ENCODE assay signal across 13 cellular contexts in the genomic region with DNA sequence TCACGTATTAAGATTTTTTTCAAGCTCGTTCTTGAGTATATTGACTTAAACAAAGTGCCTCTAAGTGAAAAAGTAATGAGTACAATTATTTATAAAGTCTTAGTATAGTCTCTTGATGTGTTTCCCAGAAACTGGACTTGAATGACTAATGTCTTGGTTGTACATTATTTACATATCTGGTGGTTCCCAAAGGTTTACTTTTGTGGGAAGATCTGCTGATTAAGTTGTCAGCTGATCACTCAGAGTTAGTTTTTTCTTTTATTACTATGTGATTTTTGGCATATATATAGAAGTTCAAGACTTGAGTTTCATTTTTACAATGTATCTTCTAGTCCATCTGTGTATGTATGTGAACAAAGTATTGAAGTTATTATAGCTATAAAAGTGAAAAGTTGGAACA. TPM values are rescaled to one million over a fixed set of nuclear protein-coding genes. Genes with fewer than 3 reads are reported as not detected.
DNase-seq lines count a peak whose midpoint lies in the region; ATAC-seq and TF ChIP-seq lines count a peak whose summit lies in the region.
"Had no signal": no experiment of that assay in that cellular context is flagged by ENCODE, and none has a peak within 500 bp of the region (broad histone marks: within the 10 kb centered on the region; RNA-seq: fewer than 3 reads in every experiment).

No MANE protein-coding gene starts in this region.

- intact Hi-C loops in Right ventricle myocardium inferior (cut with DNase I): loop anchor here (5.0 kb wide), 1 partner anchor 41 kb away; no protein-coding TSS in a partner anchor

- in situ Hi-C loops in astrocyte of the spinal cord (cut with HindIII; ENCODE audit: low sequenced_read_pairs): no loop called here

- DNase-seq in AG08395 (ENCODE audit: low spot score) (peak; percentile 28), HS-5 (ENCODE audit: low read depth) (peak; percentile 41), astrocyte of the spinal cord (ENCODE audit: low read depth, low spot score) (peak; percentile 86), hepatic stellate cell (ENCODE audit: low spot score) (peak; percentile 18), NK-92 (lab: John Stamatoyannopoulos, UW; ENCODE audit: unreplicated experiment) (no peak), Right ventricle myocardium inferior (ENCODE audit: missing footprints) (no peak), GM19238 (ENCODE audit: insufficient read length, low spot score) (no peak)
- no peak for DNase-seq in stimulated activated naive CD4-positive, alpha-beta T cell (lab: John Stamatoyannopoulos, UW)
- DNase-seq: activated T-cell treated with anti-CD3 and anti-CD28 coated beads, Interleukin-2, amount 50 U/mL, for 24 hours; colonic mucosa; hippocampal formation; NCI-H1417; tibial artery had no signal

- no peak for TF ChIP-seq CTCF in astrocyte of the spinal cord (IDR thresholded peaks at IDR 0.05; ENCODE audit: low read depth, low read length)

- no peak for ATAC-seq in Right ventricle myocardium inferior

- H3K4me3 ChIP-seq in astrocyte of the spinal cord (ENCODE audit: low read depth, low read length): no peak overlapping the region
- H3K4me3 ChIP-seq: colonic mucosa, tibial artery had no signal

RNA-seq across cellular contexts. Expression of a gene that starts 29.5 kb away (rescaled TPM):
- total RNA-seq in Right ventricle myocardium inferior: 16.9 TPM

Comparison
In these comparisons a context has a peak if more than half of its experiments do, and no peak if none do; other contexts are left out.
1. DNase-seq: peak in AG08395 (single experiment), HS-5 (single experiment), astrocyte of the spinal cord (single experiment) and hepatic stellate cell (single experiment); none in NK-92 (single experiment), Right ventricle myocardium inferior (single experiment), stimulated activated naive CD4-positive, alpha-beta T cell (0 of 6) and GM19238 (single experiment).